In genomic region chr5:176806137-176806536, GRCh38 we compare ENCODE assay signal across 21 cellular contexts. TPM values are rescaled to one million over a fixed set of nuclear protein-coding genes. Genes with fewer than 3 reads are reported as not detected.
A peak's percentile ranks its signal among the peaks of the same experiment; 100 is the strongest.
DNase-seq lines count a peak whose midpoint lies in the region; FAIRE-seq and TF ChIP-seq lines count a peak whose summit lies in the region.
"Had no signal": no experiment of that assay in that cellular context is flagged by ENCODE, and none has a peak within 500 bp of the region (broad histone marks: within the 10 kb centered on the region; RNA-seq: fewer than 3 reads in every experiment).

No MANE protein-coding gene starts in this region.

- no peak overlapping the region for H3K27ac ChIP-seq in H1 (ENCODE audit: low read depth, low read length)
- H3K27ac ChIP-seq: 22Rv1, BLaER1, lower lobe of right lung, psoas muscle had no signal

- H3K27ac Mint-ChIP-seq in nephron progenitor cell = no peak overlapping the region
- H3K27ac Mint-ChIP-seq: activated T-helper 1 cell treated with anti-CD3 and anti-CD28 coated beads, Interleukin-12 subunit alpha, Interleukin-12 subunit beta, Interleukin-2, Interleukin-4 antibody, amounts not matched to agents 30 ng/mL and 10 ng/mL and 1 ng/mL, durations not matched to agents 14 hours and 24 hours and 36 hours; natural killer cell; type B pancreatic cell had no signal

- TF ChIP-seq CTCF in H1 (IDR thresholded peaks at IDR 0.05; ENCODE audit: control extremely low read depth in 1 of 3, insufficient read depth in 1 of 3, low read depth in 1 of 3, low read length in 3 of 3) = no peak
- TF ChIP-seq CTCF in nephron progenitor cell (IDR thresholded peaks at IDR 0.05) = no peak

- H3K79me2 ChIP-seq in H1 (ENCODE audit: control insufficient read depth in 1 of 2, insufficient read depth in 2 of 2, low read length in 2 of 2) = no peaks in the 10 kb centered on the region

- no peak for TF ChIP-seq POLR2A in H1 (IDR thresholded peaks at IDR 0.05; ENCODE audit: control extremely low read depth in 1 of 2, low read depth in 2 of 2, low read length in 2 of 2)

- H3K56ac ChIP-seq in H1 (replicated peaks; ENCODE audit: insufficient read length, low read depth, low read length) = no peak overlapping the region

- no peak overlapping the region for H3K23ac ChIP-seq in H1 (ENCODE audit: insufficient read length)

- POLR2A ChIA-PET in H1 (lab: Charles Lee; ENCODE audit: partially characterized antibody) = interaction anchor here (1.5 kb wide), 1 partner anchor 88 kb away, joined by 3 read pairs; no protein-coding TSS in a partner anchor

- H3K9ac ChIP-seq in H1 (replicated peaks in 1 of 4; ENCODE audit: extremely low read depth in 1 of 4, low read depth in 3 of 4, low read length in 3 of 4) = no peak overlapping the region
- H3K9ac ChIP-seq: BLaER1 had no signal

- H2AK5ac ChIP-seq in H1 (ENCODE audit: low read depth, low read length) = no peak overlapping the region

- H3K9me3 ChIP-seq in H1 (ENCODE audit: insufficient read depth in 2 of 2, low read depth in 1 of 2, low read length in 1 of 2) = no peaks in the 10 kb centered on the region
- H3K9me3 ChIP-seq: BLaER1, lower lobe of right lung, psoas muscle had no signal

- TF ChIP-seq EP300 in H1 (IDR thresholded peaks at IDR 0.05; ENCODE audit: borderline replicate concordance in 1 of 2, low read depth in 2 of 2, low read length in 2 of 2) = no peak

- FAIRE-seq in H1 (lab: Jason Lieb, UNC) = no peak
- FAIRE-seq: RCC 7860 had no signal

- no peak overlapping the region for H3K4ac ChIP-seq in H1 (replicated peaks; ENCODE audit: insufficient read length, low read depth, low read length)

- CTCF ChIA-PET in H1 (lab: Charles Lee; ENCODE audit: partially characterized antibody) = interaction anchor here (0.6 to 3.6 kb wide), 5 partner anchors 9 to 955 kb away, joined by 3 to 13 read pairs (median 3); partner anchors contain the start of gene GRK6

- 40% methylated on average over 1 of the region's 1 CpG; no CpG with 5 or more reads in 1 of the 2 experiments for WGBS in H1 (ENCODE audit: extremely low coverage in 1 of 2, insufficient coverage in 1 of 2, insufficient read length in 1 of 2, insufficient replicate concordance in 2 of 2, low coverage in 1 of 2, low lambda C conversion rate in 2 of 2, missing lambda C conversion rate in 1 of 2), 2 experiments

- no peak overlapping the region for H3K4me3 Mint-ChIP-seq in nephron progenitor cell
- H3K4me3 Mint-ChIP-seq: activated T-helper 1 cell treated with anti-CD3 and anti-CD28 coated beads, Interleukin-12 subunit alpha, Interleukin-12 subunit beta, Interleukin-2, Interleukin-4 antibody, amounts not matched to agents 30 ng/mL and 10 ng/mL and 1 ng/mL, durations not matched to agents 14 hours and 24 hours and 36 hours; natural killer cell; type B pancreatic cell had no signal

- no peak overlapping the region for H2BK20ac ChIP-seq in H1 (ENCODE audit: low read length)

- peaks cover 14% of the 10 kb centered on the region; the same call in 1 of the 2 replicates for H3K23me2 ChIP-seq in H1 (ENCODE audit: low read depth, low read length)

- H2BK12ac ChIP-seq in H1 (ENCODE audit: low read depth, low read length) = no peak overlapping the region

- no peak overlapping the region for H4K91ac ChIP-seq in H1 (replicated peaks; ENCODE audit: insufficient read length, low read length)

- no peak overlapping the region for H4K8ac ChIP-seq in H1 (ENCODE audit: extremely low read depth, insufficient read depth, low read length)

- H4K20me1 ChIP-seq in H1 (replicated peaks in 1 of 2; ENCODE audit: control insufficient read depth in 1 of 2, insufficient read depth in 2 of 2, low read length in 2 of 2) = peaks cover 0 to 5% of the 10 kb centered on the region in 2 experiments

- H3K36me3 Mint-ChIP-seq in nephron progenitor cell (ENCODE audit: low read depth) = no peaks in the 10 kb centered on the region
- H3K36me3 Mint-ChIP-seq: natural killer cell, type B pancreatic cell had no signal

- H4K5ac ChIP-seq in H1 (ENCODE audit: insufficient read length, low read depth, low read length) = no peak overlapping the region

- DNase-seq in DMS53 (lab: John Stamatoyannopoulos, UW) (peak; percentile 28), DMS53 treated with DMSO at 0.1 percent for 48 hours (lab: John Stamatoyannopoulos, UW; ENCODE audit: unreplicated experiment) (no peak), H1 (ENCODE audit: low read depth in 1 of 2, low spot score in 2 of 2) (no peak), nephron progenitor cell (peak; percentile 69), D341Med (ENCODE audit: low spot score) (no peak), midbrain (lab: John Stamatoyannopoulos, UW) (no peak)
- no peak for DNase-seq in stimulated activated CD8-positive, alpha-beta memory T cell treated with anti-CD3 and anti-CD28 coated beads, Interleukin-4, amount 100 ng/mL, for 48 hours
- DNase-seq: activated CD4-positive, CD25-positive, alpha-beta regulatory T cell; activated CD8-positive, alpha-beta memory T cell treated with anti-CD3 and anti-CD28 coated beads for 24 hours; cerebellar nuclear complex; lower lobe of right lung; MM.1S; natural killer cell; psoas muscle; stimulated activated naive CD4-positive, alpha-beta T cell treated with Interleukin-2 at 50 U/mL for 16 hours had no signal

- no peaks in the 10 kb centered on the region for H3K79me1 ChIP-seq in H1 (ENCODE audit: low read depth, low read length)

- no peak overlapping the region for H2BK15ac ChIP-seq in H1 (ENCODE audit: low read length)

- no peak overlapping the region for H3K18ac ChIP-seq in H1 (ENCODE audit: extremely low read depth, low read length)

- no peak overlapping the region for H2BK120ac ChIP-seq in H1 (replicated peaks; ENCODE audit: low read depth, low read length)

- H3K14ac ChIP-seq in H1 (ENCODE audit: insufficient read length) = no peak overlapping the region

- TF ChIP-seq RAD21 in H1 (IDR thresholded peaks at IDR 0.05 in 1 of 2, conservative IDR thresholded peaks at IDR 0.05 in 1 of 2; ENCODE audit: low read depth in 2 of 2, low read length in 2 of 2) = no peak

- no peak overlapping the region for H3K4me3 ChIP-seq in H1 (ENCODE audit: extremely low read depth in 1 of 4, insufficient read depth in 2 of 4, low read depth in 3 of 4, low read length in 4 of 4)
- H3K4me3 ChIP-seq: BLaER1, lower lobe of right lung, psoas muscle had no signal

- no peaks in the 10 kb centered on the region for H3K9me3 Mint-ChIP-seq in nephron progenitor cell
- H3K9me3 Mint-ChIP-seq: activated T-helper 1 cell treated with anti-CD3 and anti-CD28 coated beads, Interleukin-12 subunit alpha, Interleukin-12 subunit beta, Interleukin-2, Interleukin-4 antibody, amounts not matched to agents 30 ng/mL and 10 ng/mL and 1 ng/mL, durations not matched to agents 14 hours and 24 hours and 36 hours; natural killer cell; type B pancreatic cell had no signal

- no peaks in the 10 kb centered on the region for H3K36me3 ChIP-seq in H1 (ENCODE audit: control insufficient read depth in 2 of 4, insufficient read depth in 4 of 4, low read length in 3 of 4)
- H3K36me3 ChIP-seq: BLaER1, lower lobe of right lung had no signal

- no peak overlapping the region for H2AFZ ChIP-seq in H1 (ENCODE audit: low read length)

- H3K27me3 ChIP-seq in H1 (replicated peaks in 1 of 4; ENCODE audit: control insufficient read depth in 3 of 4, extremely low read depth in 1 of 4, insufficient read depth in 3 of 4, low read length in 3 of 4) = peaks cover 0 to 30% (median 25%) of the 10 kb centered on the region in 4 experiments; a peak in 6 of 7 replicates

- peaks cover 0 to 10% (median 2%) of the 10 kb centered on the region in 4 experiments; a peak in 5 of 7 replicates for H3K4me1 ChIP-seq in H1 (replicated peaks in 1 of 4; ENCODE audit: control insufficient read depth in 3 of 4, insufficient read depth in 4 of 4, low read length in 3 of 4)

- H2BK5ac ChIP-seq in H1 (ENCODE audit: low read depth, low read length) = no peak overlapping the region

- H3K4me1 Mint-ChIP-seq in nephron progenitor cell = peaks cover 9% of the 10 kb centered on the region

- peaks cover 77% of the 10 kb centered on the region for H3K27me3 Mint-ChIP-seq in nephron progenitor cell (ENCODE audit: low read depth, poor library complexity)

- H3K4me2 ChIP-seq in H1 (ENCODE audit: insufficient read depth in 1 of 2, low read depth in 2 of 2, low read length in 2 of 2) = no peak overlapping the region
- H3K4me2 ChIP-seq: BLaER1 had no signal

TF ChIP-seq in H1, 55 proteins besides CTCF, POLR2A, EP300 and RAD21:
- TF ChIP-seq SIN3A (conservative IDR thresholded peaks at IDR 0.05 in 1 of 2, IDR thresholded peaks at IDR 0.05 in 1 of 2; ENCODE audit: low read depth in 1 of 2, low read length in 2 of 2) (peak; percentile 70 to 72; a peak in 2 of 4 replicates), RFX5 (IDR thresholded peaks at IDR 0.05; ENCODE audit: borderline replicate concordance, low read depth, low read length) (no peak), RNF2 (IDR thresholded peaks at IDR 0.05; ENCODE audit: borderline replicate concordance, low read depth, low read length, missing control alignments, poor library complexity, severe bottlenecking) (no peak), CREB1 (IDR thresholded peaks at IDR 0.05) (no peak), TBP (IDR thresholded peaks at IDR 0.05; ENCODE audit: low read depth, low read length) (no peak)

RNA-seq across cellular contexts. Expression of gene UNC5A, which starts 4.2 kb away (rescaled TPM):
- 0.08 TPM for polyA plus RNA-seq in PFSK-1 (2012; ENCODE audit: insufficient read length, low read depth)
- total RNA-seq in H1 (2021; fragmentation: NEBNext Ultra II Directional; extraction: Animal tissue kit (Norgen Biotek cat#: 25700)) = 4.0 and 4.1 TPM in 2 replicates
- polyA plus RNA-seq in H1 (2011; rRNA removed) = 7.6 and 11.1 TPM in 2 replicates
- polyA plus RNA-seq in H1 (2011; cell fraction: cytosol; rRNA removed) = 5.5 TPM
- 11.1 TPM for polyA plus RNA-seq in H1 (2011; cell fraction: nucleus; rRNA removed)
- 4.2 to 10.8 TPM (median 8.7 TPM) in 4 replicates for polyA plus RNA-seq in H1 (2012, experiment 1 of 2)
- polyA plus RNA-seq in H1 (2012, experiment 2 of 2) = 5.7 TPM
- 3.8 TPM for polyA plus RNA-seq in H1 (2013, experiment 1 of 2)
- 4.2 TPM for polyA plus RNA-seq in H1 (2013, experiment 2 of 2)
- 4.4 and 5.4 TPM in 2 replicates for polyA minus RNA-seq in H1 (2011; rRNA and poly(A)+ RNA removed)
- 5.1 TPM for polyA minus RNA-seq in H1 (2011; cell fraction: cytosol; rRNA and poly(A)+ RNA removed)
- polyA minus RNA-seq in H1 (2011; cell fraction: nucleus; rRNA and poly(A)+ RNA removed) = 4.8 TPM
- total RNA-seq: activated T-helper 1 cell treated with anti-CD3 and anti-CD28 coated beads, Interleukin-12 subunit alpha, Interleukin-12 subunit beta, Interleukin-2, Interleukin-4 antibody, amounts not matched to agents 30 ng/mL and 10 ng/mL and 1 ng/mL, durations not matched to agents 14 hours and 24 hours and 36 hours; natural killer cell had no signal

Comparison
In these comparisons a context has a peak if more than half of its experiments do, and no peak if none do; other contexts are left out.
1. DNase-seq: peak in DMS53 (single experiment) and nephron progenitor cell (single experiment); none in DMS53 treated with DMSO at 0.1 percent for 48 hours (single experiment), H1 (0 of 2), D341Med (single experiment), stimulated activated CD8-positive, alpha-beta memory T cell treated with anti-CD3 and anti-CD28 coated beads, Interleukin-4, amount 100 ng/mL, for 48 hours (single experiment) and midbrain (single experiment).